Comparison of ENCODE assay signal across 19 cellular contexts in genomic region chr14:72528059-72528950, GRCh38.
A peak's percentile ranks its signal among the peaks of the same experiment; 100 is the strongest.
DNase-seq lines count a peak whose midpoint lies in the region; ATAC-seq and FAIRE-seq lines count a peak whose summit lies in the region.
"Had no signal": no experiment of that assay in that cellular context is flagged by ENCODE, and none has a peak within 500 bp of the region (broad histone marks: within the 10 kb centered on the region; RNA-seq: fewer than 3 reads in every experiment).

No MANE protein-coding gene starts in this region.

- no peak overlapping the region for H4K91ac ChIP-seq in mesenchymal stem cell (ENCODE audit: low read length)

- H2BK15ac ChIP-seq in mesenchymal stem cell (ENCODE audit: low read depth, poor library complexity, severe bottlenecking): no peak overlapping the region

- H3K27ac ChIP-seq in mesenchymal stem cell (ENCODE audit: low read length, poor library complexity, severe bottlenecking): no peak overlapping the region
- H3K27ac ChIP-seq: A549 had no signal

- H3K36me3 Mint-ChIP-seq in activated T-helper 17 cell treated with anti-CD3 and anti-CD28 coated beads, Interleukin-2, amount 50 U/mL, for 72 hours (ENCODE audit: low read depth): no peaks in the 10 kb centered on the region
- H3K36me3 Mint-ChIP-seq: mesothelial cell of epicardium had no signal

- FAIRE-seq in HTR-8/SVneo (lab: Jason Lieb, UNC): peak; percentile 40
- FAIRE-seq: A549, GM19239 had no signal

- H2BK5ac ChIP-seq in mesenchymal stem cell (ENCODE audit: low read depth, low read length, poor library complexity, severe bottlenecking): no peak overlapping the region

- H3K4me3 ChIP-seq in mesenchymal stem cell (ENCODE audit: insufficient read depth in 1 of 2, low read depth in 1 of 2, low read length in 2 of 2): peak overlapping the region in 1 of 2 experiments; percentile 17
- H3K4me3 ChIP-seq: A549 had no signal

- ATAC-seq in activated T-helper 17 cell treated with anti-CD3 and anti-CD28 coated beads, Interleukin-2, amount 50 U/mL, for 72 hours (replicated peaks): no peak
- ATAC-seq: SK-N-SH treated with all-trans-retinoic acid at 6 μM for 48 hours had no signal

- H3K9me3 Mint-ChIP-seq in activated T-helper 17 cell treated with anti-CD3 and anti-CD28 coated beads, Interleukin-2, amount 50 U/mL, for 72 hours: no peaks in the 10 kb centered on the region

- peaks cover 17% of the 10 kb centered on the region for H3K4me1 Mint-ChIP-seq in activated T-helper 17 cell treated with anti-CD3 and anti-CD28 coated beads, Interleukin-2, amount 50 U/mL, for 72 hours
- H3K4me1 Mint-ChIP-seq: endodermal cell had no signal

- no peak overlapping the region for H3K4me3 Mint-ChIP-seq in activated T-helper 17 cell treated with anti-CD3 and anti-CD28 coated beads, Interleukin-2, amount 50 U/mL, for 72 hours
- H3K4me3 Mint-ChIP-seq: activated naive CD4-positive, alpha-beta T cell treated with anti-CD3 and anti-CD28 coated beads, Interleukin-2, amount 10 ng/mL, durations not matched to agents 7 days and 5 days; endodermal cell; mesothelial cell of epicardium had no signal

- no peak overlapping the region for H2AFZ ChIP-seq in mesenchymal stem cell (ENCODE audit: low read depth, low read length)

- H3K9ac ChIP-seq in mesenchymal stem cell (ENCODE audit: low read length): no peak overlapping the region

- H4K8ac ChIP-seq in mesenchymal stem cell (ENCODE audit: low read length): no peak overlapping the region

- H2BK120ac ChIP-seq in mesenchymal stem cell (ENCODE audit: low read depth, low read length): no peak overlapping the region

- no peaks in the 10 kb centered on the region for H3K4me1 ChIP-seq in mesenchymal stem cell (ENCODE audit: control insufficient read depth, insufficient read depth, low read depth, low read length)
- H3K4me1 ChIP-seq: A549 had no signal

- DNase-seq in SIG-M5 treated with dmso at 0.1 percent for 504 hours (lab: John Stamatoyannopoulos, UW; ENCODE audit: unreplicated experiment): peak; percentile 12
- DNase-seq in SIG-M5 (lab: John Stamatoyannopoulos, UW): no peak
- DNase-seq in HTR-8/SVneo (ENCODE audit: insufficient read length, low spot score): no peak
- DNase-seq in mesenchymal stem cell: no peak
- no peak for DNase-seq in midbrain (lab: John Stamatoyannopoulos, UW)
- no peak for DNase-seq in NCI-H1694 treated with DMSO at 0.1 percent for 48 hours (lab: John Stamatoyannopoulos, UW)
- no peak for DNase-seq in AML-193 (lab: John Stamatoyannopoulos, UW)
- DNase-seq: activated CD8-positive, alpha-beta memory T cell treated with anti-CD3 and anti-CD28 coated beads, Interleukin-2, amount 50 U/mL, for 4 hours; activated naive CD4-positive, alpha-beta T cell treated with anti-CD3 and anti-CD28 coated beads, Interleukin-2, amount 10 ng/mL, durations not matched to agents 7 days and 5 days; COR-L47; endodermal cell; NCI-H2107; occipital lobe; stimulated activated CD4-positive, alpha-beta T cell treated with anti-CD3 and anti-CD28 coated beads, Interleukin-4, amount 100 ng/mL, for 24 hours had no signal

- H3K36me3 ChIP-seq in mesenchymal stem cell (ENCODE audit: control insufficient read depth in 1 of 2, insufficient read depth in 2 of 2, low read depth in 1 of 2, low read length in 2 of 2): no peaks in the 10 kb centered on the region

- H3K4me2 ChIP-seq in mesenchymal stem cell (ENCODE audit: low read length, poor library complexity, severe bottlenecking): no peak overlapping the region
- H3K4me2 ChIP-seq: A549 had no signal

- H3K23ac ChIP-seq in mesenchymal stem cell (ENCODE audit: low read length in 2 of 2): no peak overlapping the region

- H3K14ac ChIP-seq in mesenchymal stem cell (ENCODE audit: low read length in 2 of 2): no peak overlapping the region

- H3K27me3 Mint-ChIP-seq in activated T-helper 17 cell treated with anti-CD3 and anti-CD28 coated beads, Interleukin-2, amount 50 U/mL, for 72 hours: peaks cover 4% of the 10 kb centered on the region

- H2AK5ac ChIP-seq in mesenchymal stem cell (ENCODE audit: low read length, severe bottlenecking): peak overlapping the region; percentile 16

- H3K27me3 ChIP-seq in mesenchymal stem cell (ENCODE audit: control insufficient read depth in 1 of 2, insufficient read depth in 1 of 2, low read length in 2 of 2): no peaks in the 10 kb centered on the region

- peaks cover 16% of the 10 kb centered on the region for H3K9me3 ChIP-seq in mesenchymal stem cell (ENCODE audit: control insufficient read depth, low read length)

- H3K18ac ChIP-seq in mesenchymal stem cell (ENCODE audit: low read depth in 1 of 2, low read length in 2 of 2): no peak overlapping the region

- 78% methylated on average over 5 of the region's 6 CpGs for WGBS in mesenchymal stem cell

- H3K79me1 ChIP-seq in mesenchymal stem cell (replicated peaks; ENCODE audit: low read length, poor library complexity, severe bottlenecking): no peaks in the 10 kb centered on the region

- no peak overlapping the region for H2BK12ac ChIP-seq in mesenchymal stem cell (ENCODE audit: low read length in 2 of 2)

- H3K4ac ChIP-seq in mesenchymal stem cell (ENCODE audit: low read depth in 1 of 2, low read length in 2 of 2): no peak overlapping the region

- H3K27ac Mint-ChIP-seq in activated T-helper 17 cell treated with anti-CD3 and anti-CD28 coated beads, Interleukin-2, amount 50 U/mL, for 72 hours: peak overlapping the region; percentile 3
- H3K27ac Mint-ChIP-seq: activated naive CD4-positive, alpha-beta T cell treated with anti-CD3 and anti-CD28 coated beads, Interleukin-2, amount 10 ng/mL, durations not matched to agents 7 days and 5 days; endodermal cell; mesothelial cell of epicardium had no signal
